Comparison of ENCODE assay signal across 8 cellular contexts in genomic region chr6:122730775-122731386, GRCh38. TPM values are rescaled to one million over a fixed set of nuclear protein-coding genes. Genes with fewer than 3 reads are reported as not detected.
DNase-seq lines count a peak whose midpoint lies in the region; ATAC-seq and TF ChIP-seq lines count a peak whose summit lies in the region.

No MANE protein-coding gene starts in this region.

- H3K4me3 Mint-ChIP-seq in activated T-helper 1 cell treated with anti-CD3 and anti-CD28 coated beads, Interleukin-12 subunit alpha, Interleukin-12 subunit beta, Interleukin-2, Interleukin-4 antibody, amounts not matched to agents 30 ng/mL and 10 ng/mL and 1 ng/mL, durations not matched to agents 14 hours and 24 hours and 36 hours = no peak overlapping the region

- TF ChIP-seq CTCF in AG04449 (IDR thresholded peaks at IDR 0.05; ENCODE audit: insufficient read depth, low read length, missing control alignments) (peak; percentile 46), choroid plexus epithelial cell (conservative IDR thresholded peaks at IDR 0.05; ENCODE audit: low read depth, low read length) (peak; percentile 82)

- H3K36me3 Mint-ChIP-seq in activated T-helper 1 cell treated with anti-CD3 and anti-CD28 coated beads, Interleukin-12 subunit alpha, Interleukin-12 subunit beta, Interleukin-2, Interleukin-4 antibody, amounts not matched to agents 30 ng/mL and 10 ng/mL and 1 ng/mL, durations not matched to agents 14 hours and 24 hours and 36 hours (ENCODE audit: low read depth) = no peaks in the 10 kb centered on the region

- DNase-seq in AG04449 (ENCODE audit: low read depth, low spot score) = peak; percentile 12
- DNase-seq in GM04504 (ENCODE audit: low read depth) = peak; percentile 20
- peak; percentile 6 for DNase-seq in NCI-H526 treated with DMSO at 0.1 percent for 48 hours (lab: John Stamatoyannopoulos, UW)
- DNase-seq in choroid plexus epithelial cell (ENCODE audit: low read depth) = peak; percentile 71
- DNase-seq in midbrain (lab: John Stamatoyannopoulos, UW) = peak; percentile 46
- DNase-seq in stimulated activated CD8-positive, alpha-beta memory T cell treated with anti-CD3 and anti-CD28 coated beads, Interleukin-4, amount 100 ng/mL, for 48 hours = no peak
- no peak for DNase-seq in activated T-helper 1 cell treated with anti-CD3 and anti-CD28 coated beads, Interleukin-12 subunit alpha, Interleukin-12 subunit beta, Interleukin-2, Interleukin-4 antibody, amounts not matched to agents 30 ng/mL and 10 ng/mL and 1 ng/mL, durations not matched to agents 14 hours and 24 hours and 36 hours (ENCODE audit: low spot score)

- H3K4me1 Mint-ChIP-seq in activated T-helper 1 cell treated with anti-CD3 and anti-CD28 coated beads, Interleukin-12 subunit alpha, Interleukin-12 subunit beta, Interleukin-2, Interleukin-4 antibody, amounts not matched to agents 30 ng/mL and 10 ng/mL and 1 ng/mL, durations not matched to agents 14 hours and 24 hours and 36 hours (ENCODE audit: low read depth) = no peaks in the 10 kb centered on the region

- no peaks in the 10 kb centered on the region for H3K9me3 Mint-ChIP-seq in activated T-helper 1 cell treated with anti-CD3 and anti-CD28 coated beads, Interleukin-12 subunit alpha, Interleukin-12 subunit beta, Interleukin-2, Interleukin-4 antibody, amounts not matched to agents 30 ng/mL and 10 ng/mL and 1 ng/mL, durations not matched to agents 14 hours and 24 hours and 36 hours

- H3K27ac Mint-ChIP-seq in activated T-helper 1 cell treated with anti-CD3 and anti-CD28 coated beads, Interleukin-12 subunit alpha, Interleukin-12 subunit beta, Interleukin-2, Interleukin-4 antibody, amounts not matched to agents 30 ng/mL and 10 ng/mL and 1 ng/mL, durations not matched to agents 14 hours and 24 hours and 36 hours = no peak overlapping the region

- POLR2A ChIA-PET in AG04449 (lab: Yijun Ruan, JAX) = no interaction called here

- H3K27me3 Mint-ChIP-seq in activated T-helper 1 cell treated with anti-CD3 and anti-CD28 coated beads, Interleukin-12 subunit alpha, Interleukin-12 subunit beta, Interleukin-2, Interleukin-4 antibody, amounts not matched to agents 30 ng/mL and 10 ng/mL and 1 ng/mL, durations not matched to agents 14 hours and 24 hours and 36 hours (ENCODE audit: insufficient read depth) = peaks cover 4% of the 10 kb centered on the region

- CTCF ChIA-PET in AG04449 (lab: Yijun Ruan, JAX) = interaction anchor here (0.8 to 10.9 kb wide), 32 partner anchors 7 to 984 kb away, joined by 3 to 292 read pairs (median 6); partner anchors contain the start of genes PKIB and SMPDL3A

- H3K4me3 ChIP-seq in AG04449 (ENCODE audit: low read depth, low read length) = no peak overlapping the region
- no peak overlapping the region for H3K4me3 ChIP-seq in choroid plexus epithelial cell (ENCODE audit: low read depth, low read length)

- intact Hi-C loops in activated T-helper 1 cell treated with anti-CD3 and anti-CD28 coated beads, Interleukin-12 subunit alpha, Interleukin-12 subunit beta, Interleukin-2, Interleukin-4 antibody, amounts not matched to agents 30 ng/mL and 10 ng/mL and 1 ng/mL, durations not matched to agents 14 hours and 24 hours and 36 hours (cut with micrococcal nuclease) = loop anchor here (1.0 kb wide), 2 partner anchors 108 to 585 kb away; no protein-coding TSS in a partner anchor

- ATAC-seq in HG02870 (IDR thresholded peaks at IDR 0.05; ENCODE audit: unreplicated experiment) = peak; percentile 59

RNA-seq across cellular contexts. Expression of gene FABP7, which starts 48.6 kb away (rescaled TPM):
- not detected in 2 replicates for total RNA-seq in activated T-helper 1 cell treated with anti-CD3 and anti-CD28 coated beads, Interleukin-12 subunit alpha, Interleukin-12 subunit beta, Interleukin-2, Interleukin-4 antibody, amounts not matched to agents 30 ng/mL and 10 ng/mL and 1 ng/mL, durations not matched to agents 14 hours and 24 hours and 36 hours

RNA-seq across cellular contexts. Expression of gene SMPDL3A, which starts 58.2 kb away (rescaled TPM):
- total RNA-seq in activated T-helper 1 cell treated with anti-CD3 and anti-CD28 coated beads, Interleukin-12 subunit alpha, Interleukin-12 subunit beta, Interleukin-2, Interleukin-4 antibody, amounts not matched to agents 30 ng/mL and 10 ng/mL and 1 ng/mL, durations not matched to agents 14 hours and 24 hours and 36 hours = 0.47 and 0.64 TPM in 2 replicates

Comparison
In these comparisons a context has a peak if more than half of its experiments do, and no peak if none do; other contexts are left out.
1. DNase-seq: peak in AG04449 (single experiment), GM04504 (single experiment), NCI-H526 treated with DMSO at 0.1 percent for 48 hours (single experiment), choroid plexus epithelial cell (single experiment) and midbrain (single experiment); none in stimulated activated CD8-positive, alpha-beta memory T cell treated with anti-CD3 and anti-CD28 coated beads, Interleukin-4, amount 100 ng/mL, for 48 hours (single experiment) and activated T-helper 1 cell treated with anti-CD3 and anti-CD28 coated beads, Interleukin-12 subunit alpha, Interleukin-12 subunit beta, Interleukin-2, Interleukin-4 antibody, amounts not matched to agents 30 ng/mL and 10 ng/mL and 1 ng/mL, durations not matched to agents 14 hours and 24 hours and 36 hours (single experiment).